ENCODE assay signal across 9 cellular contexts in genomic region chr15:90596943-90597342, GRCh38.
A peak's percentile ranks its signal among the peaks of the same experiment; 100 is the strongest.
DNase-seq lines count a peak whose midpoint lies in the region; ATAC-seq and TF ChIP-seq lines count a peak whose summit lies in the region.
"Had no signal": no experiment of that assay in that cellular context is flagged by ENCODE, and none has a peak within 500 bp of the region (broad histone marks: within the 10 kb centered on the region; RNA-seq: fewer than 3 reads in every experiment).

No MANE protein-coding gene starts in this region.

- H3K27ac ChIP-seq in uterus, result peak overlapping the region; percentile 25 to 40

- peaks cover 10% of the 10 kb centered on the region for H3K36me3 Mint-ChIP-seq in activated naive CD4-positive, alpha-beta T cell treated with anti-CD3 and anti-CD28 coated beads, Interleukin-2, amount 50 U/mL, for 24 hours
- peaks cover 15% of the 10 kb centered on the region for H3K36me3 Mint-ChIP-seq in central memory CD8-positive, alpha-beta T cell (ENCODE audit: insufficient read depth)
- H3K36me3 Mint-ChIP-seq in natural killer cell treated with Interleukin-12 subunit alpha and Interleukin-12 subunit beta and Interleukin-15 and Interleukin-18, amount 100 ng/mL, for 72 hours, result no peaks in the 10 kb centered on the region

- intact Hi-C loops in uterus (cut with DNase I; ENCODE audit: low total_unique reads), result no loop called here

- H3K27me3 Mint-ChIP-seq in activated naive CD4-positive, alpha-beta T cell treated with anti-CD3 and anti-CD28 coated beads, Interleukin-2, amount 50 U/mL, for 24 hours, result no peaks in the 10 kb centered on the region
- no peaks in the 10 kb centered on the region for H3K27me3 Mint-ChIP-seq in central memory CD8-positive, alpha-beta T cell
- no peaks in the 10 kb centered on the region for H3K27me3 Mint-ChIP-seq in natural killer cell treated with Interleukin-12 subunit alpha and Interleukin-12 subunit beta and Interleukin-15 and Interleukin-18, amount 100 ng/mL, for 72 hours

- TF ChIP-seq POLR2A in uterus (IDR thresholded peaks at IDR 0.05), result no peak

- H3K4me3 Mint-ChIP-seq in activated naive CD4-positive, alpha-beta T cell treated with anti-CD3 and anti-CD28 coated beads, Interleukin-2, amount 50 U/mL, for 24 hours, result peak overlapping the region; percentile 39
- H3K4me3 Mint-ChIP-seq in central memory CD8-positive, alpha-beta T cell, result no peak overlapping the region
- peak overlapping the region; percentile 75 for H3K4me3 Mint-ChIP-seq in natural killer cell treated with Interleukin-12 subunit alpha and Interleukin-12 subunit beta and Interleukin-15 and Interleukin-18, amount 100 ng/mL, for 72 hours

- no peaks in the 10 kb centered on the region for H3K9me3 ChIP-seq in uterus

- peaks cover 0 to 5% of the 10 kb centered on the region in 2 donors for H3K4me1 ChIP-seq in uterus

- H3K36me3 ChIP-seq in uterus, result no peaks in the 10 kb centered on the region

- H3K27me3 ChIP-seq in uterus, result no peaks in the 10 kb centered on the region

- no peak for DNase-seq in activated naive CD4-positive, alpha-beta T cell treated with anti-CD3 and anti-CD28 coated beads, Interleukin-2, amount 50 U/mL, for 16 hours
- no peak for DNase-seq in central memory CD8-positive, alpha-beta T cell (ENCODE audit: low spot score in 2 of 2)
- no peak for DNase-seq in natural killer cell treated with Interleukin-12 subunit alpha and Interleukin-12 subunit beta and Interleukin-15 and Interleukin-18, amount 100 ng/mL, for 72 hours (ENCODE audit: low spot score)
- DNase-seq in uterus (no peak), GM20000 (ENCODE audit: low spot score) (no peak)
- DNase-seq in stimulated activated CD4-positive, alpha-beta T cell treated with anti-CD3 and anti-CD28 coated beads, Interleukin-2, amount 100 ng/mL, for 48 hours, result no peak
- DNase-seq: NCI-H748 treated with DMSO at 0.1 percent for 48 hours had no signal

- no peak for ATAC-seq in central memory CD8-positive, alpha-beta T cell (replicated peaks; ENCODE audit: extremely low read depth, poor library complexity, severe bottlenecking)
- ATAC-seq in natural killer cell treated with Interleukin-12 subunit alpha and Interleukin-12 subunit beta and Interleukin-15 and Interleukin-18, amount 100 ng/mL, for 72 hours, result no peak
- no peak for ATAC-seq in GM18858 (IDR thresholded peaks at IDR 0.05; ENCODE audit: unreplicated experiment)

- peaks cover 91% of the 10 kb centered on the region for H3K4me1 Mint-ChIP-seq in activated naive CD4-positive, alpha-beta T cell treated with anti-CD3 and anti-CD28 coated beads, Interleukin-2, amount 50 U/mL, for 24 hours
- H3K4me1 Mint-ChIP-seq in central memory CD8-positive, alpha-beta T cell, result peaks cover 55% of the 10 kb centered on the region
- peaks cover 50 to 71% of the 10 kb centered on the region in 2 donors for H3K4me1 Mint-ChIP-seq in natural killer cell treated with Interleukin-12 subunit alpha and Interleukin-12 subunit beta and Interleukin-15 and Interleukin-18, amount 100 ng/mL, for 72 hours (ENCODE audit: low read depth in 2 of 2)

- TF ChIP-seq CTCF in uterus (IDR thresholded peaks at IDR 0.05) (no peak), GM20000 (IDR thresholded peaks at IDR 0.05; ENCODE audit: extremely low read depth, missing control alignments) (no peak)

- peak overlapping the region; percentile 96 for H3K27ac Mint-ChIP-seq in activated naive CD4-positive, alpha-beta T cell treated with anti-CD3 and anti-CD28 coated beads, Interleukin-2, amount 50 U/mL, for 24 hours
- H3K27ac Mint-ChIP-seq in central memory CD8-positive, alpha-beta T cell (ENCODE audit: low read depth), result peak overlapping the region; percentile 82
- H3K27ac Mint-ChIP-seq in natural killer cell treated with Interleukin-12 subunit alpha and Interleukin-12 subunit beta and Interleukin-15 and Interleukin-18, amount 100 ng/mL, for 72 hours, result peak overlapping the region; percentile 89 to 97

- H3K4me3 ChIP-seq in uterus, result no peak overlapping the region

- peaks cover 3% of the 10 kb centered on the region for H3K9me3 Mint-ChIP-seq in activated naive CD4-positive, alpha-beta T cell treated with anti-CD3 and anti-CD28 coated beads, Interleukin-2, amount 50 U/mL, for 24 hours
- H3K9me3 Mint-ChIP-seq in central memory CD8-positive, alpha-beta T cell, result no peaks in the 10 kb centered on the region
- no peaks in the 10 kb centered on the region for H3K9me3 Mint-ChIP-seq in natural killer cell treated with Interleukin-12 subunit alpha and Interleukin-12 subunit beta and Interleukin-15 and Interleukin-18, amount 100 ng/mL, for 72 hours
